1 cellular context compared by ENCODE assay signal in the genomic region with DNA sequence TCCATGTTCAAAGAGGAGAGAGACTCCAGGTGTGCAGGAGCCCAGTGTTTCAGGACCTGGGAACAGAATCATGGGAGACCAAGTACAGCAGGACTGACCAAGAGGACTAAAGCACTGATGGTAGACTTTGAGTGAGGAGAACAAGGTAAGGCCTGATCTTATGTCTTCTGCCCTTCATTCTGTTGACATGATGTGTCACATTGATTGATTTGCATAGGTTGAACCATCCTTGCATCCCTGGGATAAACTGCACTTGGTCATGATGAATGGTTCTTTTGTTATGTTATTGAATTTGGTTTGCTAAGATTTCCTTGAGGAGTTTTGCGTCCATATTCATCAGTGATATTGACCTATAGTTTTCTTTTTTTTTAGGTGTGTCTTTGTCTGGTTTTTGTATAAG.
TF ChIP-seq lines count a peak whose summit lies in the region.

No MANE protein-coding gene starts in this region.

TF ChIP-seq in K562, 482 proteins besides CTCF, POLR2A, EP300 and RAD21 (continued from another document):
- TF ChIP-seq, protein P1, sequence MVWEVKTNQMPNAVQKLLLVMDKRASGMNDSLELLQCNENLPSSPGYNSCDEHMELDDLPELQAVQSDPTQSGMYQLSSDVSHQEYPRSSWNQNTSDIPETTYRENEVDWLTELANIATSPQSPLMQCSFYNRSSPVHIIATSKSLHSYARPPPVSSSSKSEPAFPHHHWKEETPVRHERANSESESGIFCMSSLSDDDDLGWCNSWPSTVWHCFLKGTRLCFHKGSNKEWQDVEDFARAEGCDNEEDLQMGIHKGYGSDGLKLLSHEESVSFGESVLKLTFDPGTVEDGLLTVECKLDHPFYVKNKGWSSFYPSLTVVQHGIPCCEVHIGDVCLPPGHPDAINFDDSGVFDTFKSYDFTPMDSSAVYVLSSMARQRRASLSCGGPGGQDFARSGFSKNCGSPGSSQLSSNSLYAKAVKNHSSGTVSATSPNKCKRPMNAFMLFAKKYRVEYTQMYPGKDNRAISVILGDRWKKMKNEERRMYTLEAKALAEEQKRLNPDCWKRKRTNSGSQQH (CRISPR knock-in tag; IDR thresholded peaks at IDR 0.05): no peak
- TF ChIP-seq HEY1 (CRISPR knock-in tag; IDR thresholded peaks at IDR 0.05; ENCODE audit: borderline replicate concordance) (no peak), EGR1 (conservative IDR thresholded peaks at IDR 0.05) (no peak), ARHGAP35 (IDR thresholded peaks at IDR 0.05; ENCODE audit: partially characterized antibody) (no peak), NR4A1 (CRISPR knock-in tag; IDR thresholded peaks at IDR 0.05) (no peak), NR4A1 (tag; IDR thresholded peaks at IDR 0.05) (no peak), SP1 (CRISPR knock-in tag; IDR thresholded peaks at IDR 0.05) (no peak), SMARCE1 (IDR thresholded peaks at IDR 0.05) (no peak), NR2C2 (CRISPR knock-in tag; IDR thresholded peaks at IDR 0.05) (no peak), NR2C2 (tag; IDR thresholded peaks at IDR 0.05) (no peak), MEIS2 (IDR thresholded peaks at IDR 0.05; ENCODE audit: partially characterized antibody) (peak; percentile 66), KLF16 (IDR thresholded peaks at IDR 0.05) (no peak), TAF15 (IDR thresholded peaks at IDR 0.05; ENCODE audit: low read depth, low read length) (no peak), ZNF124 (CRISPR knock-in tag; IDR thresholded peaks at IDR 0.05) (no peak), TRIM28 (IDR thresholded peaks at IDR 0.05) (no peak), BHLHE40 (IDR thresholded peaks at IDR 0.05; ENCODE audit: low read length) (no peak), ZNF324 (CRISPR knock-in tag; IDR thresholded peaks at IDR 0.05) (peak; percentile 87), FUS (optimal IDR thresholded peaks at IDR 0.05; ENCODE audit: low read depth, low read length) (no peak), RBM25 (IDR thresholded peaks at IDR 0.05; ENCODE audit: low read depth, low read length, severe bottlenecking) (no peak), HIVEP1 (CRISPR knock-in tag; IDR thresholded peaks at IDR 0.05) (no peak)
- TF ChIP-seq, protein P2, sequence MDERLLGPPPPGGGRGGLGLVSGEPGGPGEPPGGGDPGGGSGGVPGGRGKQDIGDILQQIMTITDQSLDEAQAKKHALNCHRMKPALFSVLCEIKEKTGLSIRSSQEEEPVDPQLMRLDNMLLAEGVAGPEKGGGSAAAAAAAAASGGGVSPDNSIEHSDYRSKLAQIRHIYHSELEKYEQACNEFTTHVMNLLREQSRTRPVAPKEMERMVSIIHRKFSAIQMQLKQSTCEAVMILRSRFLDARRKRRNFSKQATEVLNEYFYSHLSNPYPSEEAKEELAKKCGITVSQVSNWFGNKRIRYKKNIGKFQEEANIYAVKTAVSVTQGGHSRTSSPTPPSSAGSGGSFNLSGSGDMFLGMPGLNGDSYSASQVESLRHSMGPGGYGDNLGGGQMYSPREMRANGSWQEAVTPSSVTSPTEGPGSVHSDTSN (CRISPR knock-in tag; IDR thresholded peaks at IDR 0.05; ENCODE audit: low read depth): no peak; the same call in 1 of the 2 replicates
- TF ChIP-seq, protein P2 (tag; conservative IDR thresholded peaks at IDR 0.05; ENCODE audit: low read depth): peak; percentile 34; the same call in 1 of the 2 replicates
- TF ChIP-seq, protein P3, sequence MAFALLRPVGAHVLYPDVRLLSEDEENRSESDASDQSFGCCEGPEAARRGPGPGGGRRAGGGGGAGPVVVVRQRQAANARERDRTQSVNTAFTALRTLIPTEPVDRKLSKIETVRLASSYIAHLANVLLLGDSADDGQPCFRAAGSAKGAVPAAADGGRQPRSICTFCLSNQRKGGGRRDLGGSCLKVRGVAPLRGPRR (CRISPR knock-in tag; IDR thresholded peaks at IDR 0.05): no peak
- TF ChIP-seq, protein P4, sequence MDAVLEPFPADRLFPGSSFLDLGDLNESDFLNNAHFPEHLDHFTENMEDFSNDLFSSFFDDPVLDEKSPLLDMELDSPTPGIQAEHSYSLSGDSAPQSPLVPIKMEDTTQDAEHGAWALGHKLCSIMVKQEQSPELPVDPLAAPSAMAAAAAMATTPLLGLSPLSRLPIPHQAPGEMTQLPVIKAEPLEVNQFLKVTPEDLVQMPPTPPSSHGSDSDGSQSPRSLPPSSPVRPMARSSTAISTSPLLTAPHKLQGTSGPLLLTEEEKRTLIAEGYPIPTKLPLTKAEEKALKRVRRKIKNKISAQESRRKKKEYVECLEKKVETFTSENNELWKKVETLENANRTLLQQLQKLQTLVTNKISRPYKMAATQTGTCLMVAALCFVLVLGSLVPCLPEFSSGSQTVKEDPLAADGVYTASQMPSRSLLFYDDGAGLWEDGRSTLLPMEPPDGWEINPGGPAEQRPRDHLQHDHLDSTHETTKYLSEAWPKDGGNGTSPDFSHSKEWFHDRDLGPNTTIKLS (IDR thresholded peaks at IDR 0.05; ENCODE audit: borderline replicate concordance, low read depth): no peak
